ENCODE assay signal across 8 cellular contexts in the genomic region with DNA sequence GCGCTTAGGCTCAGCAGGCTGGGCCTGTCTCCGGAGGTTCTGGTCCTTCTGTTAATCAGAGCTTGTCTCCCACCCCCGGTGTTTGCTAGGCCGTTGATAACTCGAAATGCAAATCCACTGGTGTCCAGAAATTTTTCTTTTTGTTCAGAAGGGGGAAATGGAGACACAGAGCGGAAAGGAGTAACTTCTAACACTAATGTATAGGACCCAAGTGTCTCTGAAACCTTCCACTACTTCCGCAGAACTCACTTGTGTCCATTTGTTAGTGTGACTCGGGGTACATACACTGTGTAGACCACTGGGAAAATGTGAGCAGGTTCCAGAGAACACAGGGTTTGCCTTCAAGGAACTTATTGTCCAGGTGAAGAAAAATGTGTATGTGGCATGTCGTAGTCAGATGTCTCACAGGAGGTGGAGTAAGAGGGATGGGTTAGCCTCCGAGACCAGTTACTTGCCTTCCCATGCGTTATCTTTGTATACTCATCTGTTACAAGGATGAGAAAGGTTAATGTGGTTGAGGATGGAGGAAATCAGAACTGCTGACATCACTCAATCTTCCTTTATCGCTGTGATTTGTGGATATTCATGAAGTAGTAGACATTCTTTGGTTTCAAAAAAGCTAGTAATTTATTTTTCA. TPM values are rescaled to one million over a fixed set of nuclear protein-coding genes. Genes with fewer than 3 reads are reported as not detected.
DNase-seq lines count a peak whose midpoint lies in the region; ATAC-seq, FAIRE-seq and TF ChIP-seq lines count a peak whose summit lies in the region.

No MANE protein-coding gene starts in this region.

- TF ChIP-seq POLR2A in K562 (conservative IDR thresholded peaks at IDR 0.05), result no peak

- TF ChIP-seq RAD21 in K562 (CRISPR knock-in tag; conservative IDR thresholded peaks at IDR 0.05 in 1 of 2, IDR thresholded peaks at IDR 0.05 in 1 of 2), result no peak

- H4K20me1 ChIP-seq in K562 (replicated peaks; ENCODE audit: control insufficient read depth, insufficient read depth, low read length), result peaks cover 19% of the 10 kb centered on the region; the same call in 1 of the 2 replicates

- POLR2A ChIA-PET in activated CD4-positive, alpha-beta T cell treated with anti-CD3 and anti-CD28 coated beads for 36 hours (lab: Charles Lee), result interaction anchor here (0.5 to 0.6 kb wide), 3 partner anchors 34 to 201 kb away, joined by 3 to 4 read pairs (median 4); no protein-coding TSS in a partner anchor
- POLR2A ChIA-PET in K562 (lab: Yijun Ruan, JAX), result interaction anchor here (0.5 to 2.3 kb wide), 9 partner anchors 8 to 444 kb away, joined by 3 to 9 read pairs (median 3); a partner anchor contains a TSS

- H3K36me3 Mint-ChIP-seq in activated CD4-positive, alpha-beta T cell treated with anti-CD3 and anti-CD28 coated beads for 36 hours (ENCODE audit: low read depth), result peaks cover 24% of the 10 kb centered on the region
- H3K36me3 Mint-ChIP-seq in immature natural killer cell, result no peaks in the 10 kb centered on the region

- CTCF ChIA-PET in activated CD4-positive, alpha-beta T cell treated with anti-CD3 and anti-CD28 coated beads for 36 hours (lab: Charles Lee), result interaction anchor here (0.7 to 1.2 kb wide), 3 partner anchors 37 to 305 kb away, joined by 3 read pairs; no protein-coding TSS in a partner anchor
- CTCF ChIA-PET in K562 (lab: Yijun Ruan, JAX; ENCODE audit: low intra/inter-chr PET ratio), result no interaction called here

- BruUV-seq in K562 (replicated peaks; lab: Mats Ljungman, UMichigan), result TSS peak; percentile 56

- H3K4me2 ChIP-seq in K562 (ENCODE audit: insufficient read depth, low read length), result peak overlapping the region; percentile 92

- H3K79me2 ChIP-seq in K562 (ENCODE audit: control insufficient read depth, insufficient read depth, low read length), result peaks cover 55% of the 10 kb centered on the region

- peaks cover 20% of the 10 kb centered on the region for H3K36me3 ChIP-seq in K562 (ENCODE audit: control insufficient read depth, insufficient read depth, low read length)

- H3K9ac ChIP-seq in K562 (ENCODE audit: insufficient read depth in 1 of 2, low read depth in 2 of 2, low read length in 2 of 2), result peak overlapping the region; percentile 97 to 99

- FAIRE-seq in K562 (lab: Jason Lieb, UNC), result peak; percentile 91

- peak overlapping the region; percentile 89 for H3K4me3 Mint-ChIP-seq in activated CD4-positive, alpha-beta T cell treated with anti-CD3 and anti-CD28 coated beads for 36 hours
- peak overlapping the region; percentile 88 to 98 (median 95) for H3K4me3 Mint-ChIP-seq in immature natural killer cell

- no peaks in the 10 kb centered on the region for H3K9me3 ChIP-seq in K562 (replicated peaks; ENCODE audit: control insufficient read depth, insufficient read depth, low read depth, low read length)

- H3K4me1 ChIP-seq in K562 (replicated peaks in 1 of 2; ENCODE audit: control insufficient read depth in 2 of 2, insufficient read depth in 2 of 2, low read length in 2 of 2), result peaks cover 4 to 10% of the 10 kb centered on the region in 2 experiments

- DNase-seq in activated CD4-positive, alpha-beta T cell treated with anti-CD3 and anti-CD28 coated beads for 36 hours, result peak; percentile 46
- no peak for DNase-seq in activated CD4-positive, alpha-beta T cell treated with anti-CD3 and anti-CD28 coated beads for 1 hour
- peak; percentile 41 for DNase-seq in RPMI8226
- DNase-seq in K562 (ENCODE audit: extremely low read depth in 1 of 4, low spot score in 3 of 4), result peak; percentile 74 to 80 (median 80)
- DNase-seq in immature natural killer cell, result peak; percentile 12 to 24 (median 24)
- peak; percentile 10 to 19 for DNase-seq in stimulated activated CD4-positive, alpha-beta T cell treated with anti-CD3 and anti-CD28 coated beads, Interleukin-2, amount 100 ng/mL, for 48 hours
- DNase-seq in NCI-H2107 (lab: John Stamatoyannopoulos, UW), result no peak

- no peaks in the 10 kb centered on the region for H3K27me3 Mint-ChIP-seq in activated CD4-positive, alpha-beta T cell treated with anti-CD3 and anti-CD28 coated beads for 36 hours
- peaks cover 2 to 8% (median 3%) of the 10 kb centered on the region in 3 donors for H3K27me3 Mint-ChIP-seq in immature natural killer cell (ENCODE audit: low read depth in 3 of 3)

- H3K9me3 Mint-ChIP-seq in activated CD4-positive, alpha-beta T cell treated with anti-CD3 and anti-CD28 coated beads for 36 hours (ENCODE audit: low read depth), result no peaks in the 10 kb centered on the region
- no peaks in the 10 kb centered on the region for H3K9me3 Mint-ChIP-seq in immature natural killer cell

- H3K9me1 ChIP-seq in K562 (ENCODE audit: control insufficient read depth, insufficient read depth, low read length), result no peaks in the 10 kb centered on the region

- H3K4me1 Mint-ChIP-seq in activated CD4-positive, alpha-beta T cell treated with anti-CD3 and anti-CD28 coated beads for 36 hours, result peaks cover 48% of the 10 kb centered on the region
- H3K4me1 Mint-ChIP-seq in immature natural killer cell, result peaks cover 48 to 60% of the 10 kb centered on the region in 2 donors

- 3% methylated on average over 12 of the region's 12 CpGs for WGBS in K562 (ENCODE audit: insufficient coverage, low coverage, missing lambda C conversion rate)

- no peak for TF ChIP-seq CTCF in K562 (IDR thresholded peaks at IDR 0.05 in 2 of 3, conservative IDR thresholded peaks at IDR 0.05 in 1 of 3; ENCODE audit: insufficient read depth in 2 of 3, low read depth in 1 of 3, low read length in 3 of 3)

- H2AFZ ChIP-seq in K562 (ENCODE audit: low read depth, low read length), result peak overlapping the region; percentile 95

- peak overlapping the region; percentile 80 for H3K4me3 ChIP-seq in K562

- peak overlapping the region; percentile 94 for H3K27ac ChIP-seq in K562 (ENCODE audit: extremely low read depth, low read depth, low read length)

- H3K27ac Mint-ChIP-seq in activated CD4-positive, alpha-beta T cell treated with anti-CD3 and anti-CD28 coated beads for 36 hours, result peak overlapping the region; percentile 96
- peak overlapping the region; percentile 88 to 98 (median 96) for H3K27ac Mint-ChIP-seq in immature natural killer cell

- in situ Hi-C loops in K562 (cut with MboI), result no loop called here

- peak; percentile 82 for ATAC-seq in activated CD4-positive, alpha-beta T cell treated with anti-CD3 and anti-CD28 coated beads for 36 hours
- peak; percentile 7 for ATAC-seq in HG02938 (IDR thresholded peaks at IDR 0.05; ENCODE audit: unreplicated experiment)
- ATAC-seq in K562, result peak; percentile 83

- H3K27me3 ChIP-seq in K562 (ENCODE audit: control insufficient read depth in 2 of 2, insufficient read depth in 2 of 2, low read length in 2 of 2), result no peaks in the 10 kb centered on the region

- intact Hi-C loops in activated CD4-positive, alpha-beta T cell treated with anti-CD3 and anti-CD28 coated beads for 36 hours (cut with DNase I, micrococcal nuclease), result loop anchor here (1.0 to 5.0 kb wide), 12 partner anchors 34 to 571 kb away; a partner anchor contains a TSS
- intact Hi-C loops in K562 (cut with micrococcal nuclease), result loop anchor here (2.0 kb wide), 1 partner anchor 32 kb away; no protein-coding TSS in a partner anchor

- TF ChIP-seq EP300 in K562 (IDR thresholded peaks at IDR 0.05; ENCODE audit: low read length), result peak; percentile 74

RNA-seq across cellular contexts. Expression of a gene that starts 0.8 kb away (rescaled TPM):
- 100 to 1,000 TPM; 148 to 154 TPM for total RNA-seq in activated CD4-positive, alpha-beta T cell treated with anti-CD3 and anti-CD28 coated beads for 36 hours
- 33.0 and 70.2 TPM in 2 replicates for total RNA-seq in K562 (2011; cell fraction: chromatin; rRNA removed; ENCODE audit: low replicate concordance)
- total RNA-seq in K562 (2011; cell fraction: nucleolus; rRNA removed), result 25.1 and 26.7 TPM in 2 replicates
- 50.7 and 82.0 TPM in 2 replicates for total RNA-seq in K562 (2011; cell fraction: nucleoplasm; rRNA removed)
- total RNA-seq in K562 (2014; rRNA removed) (47.4 and 50.4 TPM in 2 replicates), K562 (2014; rRNA removed; fragmentation: Illumina TruSeq; extraction: Trizol) (76.4 and 87.6 TPM in 2 replicates), K562 (2015; rRNA removed; fragmentation: Illumina TruSeq; extraction: Trizol) (72.3 and 77.9 TPM in 2 replicates), K562 (2021) (87.6 and 94.4 TPM in 2 replicates)
- polyA plus RNA-seq in K562 (2011; rRNA removed) (224 and 237 TPM in 2 replicates), K562 (2014; fragmentation: Illumina TruSeq; extraction: Trizol) (109 and 126 TPM in 2 replicates), K562 (2014; fragmentation: Nextera tagmentation; extraction: Ambion mirVana) (10 to 100 TPM; 30.0 to 43.5 TPM), K562 (2014; rRNA removed) (75.8 and 81.0 TPM in 2 replicates), immature natural killer cell (100 to 1,000 TPM in 2 of 3 donors, 10 to 100 TPM in 1; 99.9 to 164 (median 157) TPM)
- polyA plus RNA-seq in K562 (2011; cell fraction: cytosol; rRNA removed), result 136 and 284 TPM in 2 replicates
- polyA plus RNA-seq in K562 (2011; cell fraction: nucleus; rRNA removed), result 27.6 and 58.6 TPM in 2 replicates
- 72.5 and 103 TPM in 2 replicates for polyA plus RNA-seq in K562 (2012)
- polyA minus RNA-seq in K562 (2011; rRNA and poly(A)+ RNA removed), result 236 and 317 TPM in 2 replicates
- polyA minus RNA-seq in K562 (2011; cell fraction: cytosol; rRNA and poly(A)+ RNA removed), result 88.0 and 104 TPM in 2 replicates
- 8.8 and 22.3 TPM in 2 replicates for polyA minus RNA-seq in K562 (2011; cell fraction: nucleus; rRNA and poly(A)+ RNA removed)

RNA-seq across cellular contexts. Expression of a gene that starts 7.3 kb away (rescaled TPM):
- total RNA-seq in activated CD4-positive, alpha-beta T cell treated with anti-CD3 and anti-CD28 coated beads for 36 hours, result 10 to 100 TPM; 18.7 to 25.4 TPM
- 15.4 and 15.5 TPM in 2 replicates for total RNA-seq in K562 (2011; cell fraction: chromatin; rRNA removed; ENCODE audit: low replicate concordance)
- 7.9 and 8.5 TPM in 2 replicates for total RNA-seq in K562 (2011; cell fraction: nucleolus; rRNA removed)
- total RNA-seq in K562 (2011; cell fraction: nucleoplasm; rRNA removed), result 11.7 and 12.6 TPM in 2 replicates
- 11.8 and 12.0 TPM in 2 replicates for total RNA-seq in K562 (2014; rRNA removed)
- 14.3 and 15.2 TPM in 2 replicates for total RNA-seq in K562 (2014; rRNA removed; fragmentation: Illumina TruSeq; extraction: Trizol)
- total RNA-seq in K562 (2015; rRNA removed; fragmentation: Illumina TruSeq; extraction: Trizol), result 15.2 and 16.6 TPM in 2 replicates
- 9.9 and 10.1 TPM in 2 replicates for total RNA-seq in K562 (2021)
- 16.8 and 30.4 TPM in 2 replicates for polyA plus RNA-seq in K562 (2011; rRNA removed)
- polyA plus RNA-seq in K562 (2011; cell fraction: cytosol; rRNA removed), result 10.8 and 26.7 TPM in 2 replicates
- polyA plus RNA-seq in K562 (2011; cell fraction: nucleus; rRNA removed), result 8.8 and 20.4 TPM in 2 replicates
- 10.6 and 13.5 TPM in 2 replicates for polyA plus RNA-seq in K562 (2012)
- 15.9 and 18.9 TPM in 2 replicates for polyA plus RNA-seq in K562 (2014; fragmentation: Illumina TruSeq; extraction: Trizol)
- 10 to 100 TPM; 24.2 to 29.5 TPM for polyA plus RNA-seq in K562 (2014; fragmentation: Nextera tagmentation; extraction: Ambion mirVana)
- polyA plus RNA-seq in K562 (2014; rRNA removed), result 14.3 and 14.8 TPM in 2 replicates
- 14.8 and 27.5 TPM in 2 replicates for polyA minus RNA-seq in K562 (2011; rRNA and poly(A)+ RNA removed)
- 5.8 and 6.4 TPM in 2 replicates for polyA minus RNA-seq in K562 (2011; cell fraction: cytosol; rRNA and poly(A)+ RNA removed)
- polyA minus RNA-seq in K562 (2011; cell fraction: nucleus; rRNA and poly(A)+ RNA removed), result 2.0 and 6.7 TPM in 2 replicates
- 1 to 10 TPM; 5.9 to 8.1 (median 7.4) TPM for polyA plus RNA-seq in immature natural killer cell

RNA-seq across cellular contexts. Expression of a gene that starts 34.4 kb away (rescaled TPM):
- 1 to 10 TPM; 1.7 to 2.7 TPM for total RNA-seq in activated CD4-positive, alpha-beta T cell treated with anti-CD3 and anti-CD28 coated beads for 36 hours
- total RNA-seq in K562 (2011; cell fraction: chromatin; rRNA removed; ENCODE audit: low replicate concordance), result 88.0 and 200 TPM in 2 replicates
- total RNA-seq in K562 (2011; cell fraction: nucleolus; rRNA removed), result 71.3 and 79.0 TPM in 2 replicates
- total RNA-seq in K562 (2011; cell fraction: nucleoplasm; rRNA removed), result 93.1 and 134 TPM in 2 replicates
- total RNA-seq in K562 (2014; rRNA removed) (17.8 and 21.2 TPM in 2 replicates), K562 (2014; rRNA removed; fragmentation: Illumina TruSeq; extraction: Trizol) (7.7 and 8.5 TPM in 2 replicates), K562 (2015; rRNA removed; fragmentation: Illumina TruSeq; extraction: Trizol) (12.0 and 12.3 TPM in 2 replicates), K562 (2021) (27.0 and 28.7 TPM in 2 replicates)
- polyA plus RNA-seq in K562 (2011; rRNA removed) (17.0 and 21.7 TPM in 2 replicates), K562 (2014; fragmentation: Illumina TruSeq; extraction: Trizol) (14.2 and 16.2 TPM in 2 replicates), K562 (2014; fragmentation: Nextera tagmentation; extraction: Ambion mirVana) (1 to 10 TPM; 2.0 to 3.1 TPM), K562 (2014; rRNA removed) (17.1 and 18.9 TPM in 2 replicates), immature natural killer cell (under 1 TPM in 1 of 3 donors, not detected in 2; 0.17 TPM)
- 16.1 and 27.1 TPM in 2 replicates for polyA plus RNA-seq in K562 (2011; cell fraction: cytosol; rRNA removed)
- 62.2 and 110 TPM in 2 replicates for polyA plus RNA-seq in K562 (2011; cell fraction: nucleus; rRNA removed)
- 15.6 and 17.0 TPM in 2 replicates for polyA plus RNA-seq in K562 (2012)
- 24.4 and 29.0 TPM in 2 replicates for polyA minus RNA-seq in K562 (2011; rRNA and poly(A)+ RNA removed)
- polyA minus RNA-seq in K562 (2011; cell fraction: cytosol; rRNA and poly(A)+ RNA removed), result 20.1 and 22.6 TPM in 2 replicates
- polyA minus RNA-seq in K562 (2011; cell fraction: nucleus; rRNA and poly(A)+ RNA removed), result 34.6 and 34.9 TPM in 2 replicates

RNA-seq across cellular contexts. Expression of a gene that starts 42.0 kb away (rescaled TPM):
- 10 to 100 TPM; 12.2 to 17.4 TPM for total RNA-seq in activated CD4-positive, alpha-beta T cell treated with anti-CD3 and anti-CD28 coated beads for 36 hours
- total RNA-seq in K562 (2011; cell fraction: chromatin; rRNA removed; ENCODE audit: low replicate concordance), result 15.4 and 39.3 TPM in 2 replicates
- 19.7 and 20.1 TPM in 2 replicates for total RNA-seq in K562 (2011; cell fraction: nucleolus; rRNA removed)
- 15.8 and 18.2 TPM in 2 replicates for total RNA-seq in K562 (2011; cell fraction: nucleoplasm; rRNA removed)
- total RNA-seq in K562 (2014; rRNA removed) (1.5 and 2.1 TPM in 2 replicates), K562 (2014; rRNA removed; fragmentation: Illumina TruSeq; extraction: Trizol) (0.77 and 1.2 TPM in 2 replicates), K562 (2015; rRNA removed; fragmentation: Illumina TruSeq; extraction: Trizol) (1.8 and 2.0 TPM in 2 replicates), K562 (2021) (3.2 TPM in 2 replicates)
- polyA plus RNA-seq in K562 (2011; rRNA removed) (2.2 and 7.1 TPM in 2 replicates), K562 (2014; fragmentation: Illumina TruSeq; extraction: Trizol) (2.7 and 3.4 TPM in 2 replicates), K562 (2014; fragmentation: Nextera tagmentation; extraction: Ambion mirVana) (under 1 TPM; 0.34 to 0.49 TPM), K562 (2014; rRNA removed) (3.8 and 4.3 TPM in 2 replicates), immature natural killer cell (10 to 100 TPM in 2 of 3 donors, 1 to 10 TPM in 1; 9.6 to 16.8 (median 10.8) TPM)
- 4.0 and 6.3 TPM in 2 replicates for polyA plus RNA-seq in K562 (2011; cell fraction: cytosol; rRNA removed)
- polyA plus RNA-seq in K562 (2011; cell fraction: nucleus; rRNA removed), result 35.3 and 59.2 TPM in 2 replicates
- polyA plus RNA-seq in K562 (2012), result 1.6 and 4.2 TPM in 2 replicates
- polyA minus RNA-seq in K562 (2011; rRNA and poly(A)+ RNA removed), result 4.1 and 5.3 TPM in 2 replicates
- polyA minus RNA-seq in K562 (2011; cell fraction: cytosol; rRNA and poly(A)+ RNA removed), result 2.1 and 6.1 TPM in 2 replicates
- 11.3 and 17.8 TPM in 2 replicates for polyA minus RNA-seq in K562 (2011; cell fraction: nucleus; rRNA and poly(A)+ RNA removed)

RNA-seq across cellular contexts. Expression of a gene that starts 45.8 kb away (rescaled TPM):
- total RNA-seq in activated CD4-positive, alpha-beta T cell treated with anti-CD3 and anti-CD28 coated beads for 36 hours, result under 1 TPM; 0.21 to 0.59 TPM
- total RNA-seq in K562 (2011; cell fraction: chromatin; rRNA removed; ENCODE audit: low replicate concordance), result not detected in 2 replicates
- total RNA-seq in K562 (2011; cell fraction: nucleolus; rRNA removed), result 0.66 and 0.83 TPM in 2 replicates
- not detected in 2 replicates for total RNA-seq in K562 (2011; cell fraction: nucleoplasm; rRNA removed)
- total RNA-seq in K562 (2014; rRNA removed) (0.78 TPM in 1 of 2 replicates, not detected in the other), K562 (2014; rRNA removed; fragmentation: Illumina TruSeq; extraction: Trizol) (not detected in 2 replicates), K562 (2015; rRNA removed; fragmentation: Illumina TruSeq; extraction: Trizol) (not detected in 2 replicates), K562 (2021) (0.22 and 0.36 TPM in 2 replicates)
- polyA plus RNA-seq in K562 (2011; rRNA removed) (not detected in 2 replicates), K562 (2014; fragmentation: Illumina TruSeq; extraction: Trizol) (not detected in 2 replicates), K562 (2014; fragmentation: Nextera tagmentation; extraction: Ambion mirVana) (not detected), K562 (2014; rRNA removed) (0.23 and 0.59 TPM in 2 replicates), immature natural killer cell (under 1 TPM; 0.37 to 0.50 (median 0.50) TPM)
- polyA plus RNA-seq in K562 (2011; cell fraction: cytosol; rRNA removed), result 0.06 TPM in 1 of 2 replicates, not detected in the other
- 0.18 and 0.53 TPM in 2 replicates for polyA plus RNA-seq in K562 (2011; cell fraction: nucleus; rRNA removed)
- 0.14 and 0.15 TPM in 2 replicates for polyA plus RNA-seq in K562 (2012)
- not detected in 2 replicates for polyA minus RNA-seq in K562 (2011; rRNA and poly(A)+ RNA removed)
- not detected in 2 replicates for polyA minus RNA-seq in K562 (2011; cell fraction: cytosol; rRNA and poly(A)+ RNA removed)
- polyA minus RNA-seq in K562 (2011; cell fraction: nucleus; rRNA and poly(A)+ RNA removed), result 0.27 and 0.78 TPM in 2 replicates

Comparison
In these comparisons a context has a peak if more than half of its experiments do, and no peak if none do; other contexts are left out.
1. DNase-seq: peak in activated CD4-positive, alpha-beta T cell treated with anti-CD3 and anti-CD28 coated beads for 36 hours (single experiment), RPMI8226 (single experiment), K562 (4 of 4), immature natural killer cell (3 of 3) and stimulated activated CD4-positive, alpha-beta T cell treated with anti-CD3 and anti-CD28 coated beads, Interleukin-2, amount 100 ng/mL, for 48 hours (2 of 2); none in activated CD4-positive, alpha-beta T cell treated with anti-CD3 and anti-CD28 coated beads for 1 hour (single experiment) and NCI-H2107 (single experiment).
2. ATAC-seq: peak in every context shown above with its lines; median percentile 83 in K562; 82 in activated CD4-positive, alpha-beta T cell treated with anti-CD3 and anti-CD28 coated beads for 36 hours; 7 in HG02938.